Comparison of ENCODE assay signal across 19 cellular contexts in genomic region chr20:41559658-41560057, GRCh38. TPM values are rescaled to one million over a fixed set of nuclear protein-coding genes. Genes with fewer than 3 reads are reported as not detected.
A peak's percentile ranks its signal among the peaks of the same experiment; 100 is the strongest.
DNase-seq lines count a peak whose midpoint lies in the region; ATAC-seq, FAIRE-seq and TF ChIP-seq lines count a peak whose summit lies in the region.
"Had no signal": no experiment of that assay in that cellular context is flagged by ENCODE, and none has a peak within 500 bp of the region (broad histone marks: within the 10 kb centered on the region; RNA-seq: fewer than 3 reads in every experiment).

No MANE protein-coding gene starts in this region.

- no peaks in the 10 kb centered on the region for H3K27me3 ChIP-seq in Panc1 (ENCODE audit: control insufficient read depth, insufficient read depth, low read length)
- no peaks in the 10 kb centered on the region for H3K27me3 ChIP-seq in H1 (replicated peaks in 1 of 4; ENCODE audit: control insufficient read depth in 3 of 4, extremely low read depth in 1 of 4, insufficient read depth in 3 of 4, low read length in 3 of 4)
- H3K27me3 ChIP-seq in upper lobe of right lung = no peaks in the 10 kb centered on the region
- no peaks in the 10 kb centered on the region for H3K27me3 ChIP-seq in WERI-Rb-1 (ENCODE audit: insufficient read depth, low read depth, severe bottlenecking)
- H3K27me3 ChIP-seq: BLaER1 treated with 17β-estradiol and CSF1 and Interleukin-3, amounts not matched to agents 10 nM and 100 nM had no signal

- no peak overlapping the region for H4K8ac ChIP-seq in H1 (ENCODE audit: extremely low read depth, insufficient read depth, low read length)

- H3K56ac ChIP-seq in H1 (replicated peaks; ENCODE audit: insufficient read length, low read depth, low read length) = no peak overlapping the region

- H3K27ac Mint-ChIP-seq in stimulated activated naive CD8-positive, alpha-beta T cell treated with anti-CD3 and anti-CD28 coated beads, Interleukin-15, Interleukin-2, amounts not matched to agents 100 ng/mL and 50 ng/mL, for 24 hours = peak overlapping the region; percentile 49

- TSS peak; percentile 19 for BruUV-seq in Panc1 (replicated peaks; lab: Mats Ljungman, UMichigan)

- H3K36me3 ChIP-seq in Panc1 (ENCODE audit: control insufficient read depth, insufficient read depth, low read length) (no peaks in the 10 kb centered on the region), H1 (ENCODE audit: control insufficient read depth in 2 of 4, insufficient read depth in 4 of 4, low read length in 3 of 4) (peaks cover 0 to 10% (median 3%) of the 10 kb centered on the region in 4 experiments; a peak in 5 of 8 replicates), upper lobe of right lung (no peaks in the 10 kb centered on the region), WERI-Rb-1 (no peaks in the 10 kb centered on the region)

- no peak overlapping the region for H3K23ac ChIP-seq in H1 (ENCODE audit: insufficient read length)

- no peak for TF ChIP-seq EP300 in H1 (IDR thresholded peaks at IDR 0.05; ENCODE audit: borderline replicate concordance in 1 of 2, low read depth in 2 of 2, low read length in 2 of 2)

- no peak overlapping the region for H4K5ac ChIP-seq in H1 (ENCODE audit: insufficient read length, low read depth, low read length)

- H3K4me1 ChIP-seq in Panc1 (ENCODE audit: control insufficient read depth, insufficient read depth, low read length) (no peaks in the 10 kb centered on the region), H1 (replicated peaks in 1 of 4; ENCODE audit: control insufficient read depth in 3 of 4, insufficient read depth in 4 of 4, low read length in 3 of 4) (peaks cover 0 to 9% (median 3%) of the 10 kb centered on the region in 4 experiments; a peak in 2 of 7 replicates), upper lobe of right lung (peaks cover 5% of the 10 kb centered on the region)
- H3K4me1 ChIP-seq: A549, Caco-2 had no signal

- no peak for FAIRE-seq in H1 (lab: Jason Lieb, UNC)
- FAIRE-seq: A549 had no signal

- H3K36me3 Mint-ChIP-seq in stimulated activated naive CD8-positive, alpha-beta T cell treated with anti-CD3 and anti-CD28 coated beads, Interleukin-15, Interleukin-2, amounts not matched to agents 100 ng/mL and 50 ng/mL, for 24 hours (ENCODE audit: low read depth) = peaks cover 31% of the 10 kb centered on the region

- TF ChIP-seq RAD21 in H1 (IDR thresholded peaks at IDR 0.05 in 1 of 2, conservative IDR thresholded peaks at IDR 0.05 in 1 of 2; ENCODE audit: low read depth in 2 of 2, low read length in 2 of 2) = no peak

- TF ChIP-seq POLR2A in H1 (IDR thresholded peaks at IDR 0.05; ENCODE audit: control extremely low read depth in 1 of 2, low read depth in 2 of 2, low read length in 2 of 2) = no peak

- no peak overlapping the region for H2AK5ac ChIP-seq in H1 (ENCODE audit: low read depth, low read length)

- H3K9ac ChIP-seq in H1 (replicated peaks in 1 of 4; ENCODE audit: extremely low read depth in 1 of 4, low read depth in 3 of 4, low read length in 3 of 4) = no peak overlapping the region
- H3K9ac ChIP-seq: BLaER1 treated with 17β-estradiol and CSF1 and Interleukin-3, amounts not matched to agents 10 nM and 100 nM had no signal

- CTCF ChIA-PET in Panc1 (lab: Charles Lee) (no interaction called here), H1 (lab: Charles Lee; ENCODE audit: partially characterized antibody) (interaction anchor here (0.8 kb wide), 1 partner anchor 82 kb away, joined by 3 read pairs; no protein-coding TSS in a partner anchor)

- H3K27ac ChIP-seq in Panc1 (ENCODE audit: low read length) (no peak overlapping the region), H1 (ENCODE audit: low read depth, low read length) (no peak overlapping the region), upper lobe of right lung (no peak overlapping the region), WERI-Rb-1 (no peak overlapping the region)
- H3K27ac ChIP-seq: A549; BLaER1 treated with 17β-estradiol and CSF1 and Interleukin-3, amounts not matched to agents 10 nM and 100 nM; PC-9 had no signal

- ATAC-seq in stimulated activated naive CD8-positive, alpha-beta T cell treated with anti-CD3 and anti-CD28 coated beads, Interleukin-15, Interleukin-2, amounts not matched to agents 100 U/mL and 50 U/mL, for 24 hours = no peak
- ATAC-seq in Panc1 = no peak
- ATAC-seq in upper lobe of right lung = no peak
- ATAC-seq: A549 had no signal

- no peak overlapping the region for H4K91ac ChIP-seq in H1 (replicated peaks; ENCODE audit: insufficient read length, low read length)

- H3K4me3 ChIP-seq in Panc1 (ENCODE audit: low read depth in 2 of 2, low read length in 2 of 2) = no peak overlapping the region
- no peak overlapping the region for H3K4me3 ChIP-seq in H1 (ENCODE audit: extremely low read depth in 1 of 4, insufficient read depth in 2 of 4, low read depth in 3 of 4, low read length in 4 of 4)
- no peak overlapping the region for H3K4me3 ChIP-seq in upper lobe of right lung
- H3K4me3 ChIP-seq in WERI-Rb-1 (ENCODE audit: low read depth, low read length) = no peak overlapping the region
- H3K4me3 ChIP-seq: A549; BLaER1 treated with 17β-estradiol and CSF1 and Interleukin-3, amounts not matched to agents 10 nM and 100 nM; PC-9 had no signal

- no peak overlapping the region for H3K4me3 Mint-ChIP-seq in stimulated activated naive CD8-positive, alpha-beta T cell treated with anti-CD3 and anti-CD28 coated beads, Interleukin-15, Interleukin-2, amounts not matched to agents 100 ng/mL and 50 ng/mL, for 24 hours

- H3K9me3 ChIP-seq in Panc1 (ENCODE audit: control insufficient read depth, insufficient read depth, low read depth, low read length) (no peaks in the 10 kb centered on the region), H1 (ENCODE audit: insufficient read depth in 2 of 2, low read depth in 1 of 2, low read length in 1 of 2) (peaks cover 5 to 12% of the 10 kb centered on the region in 2 experiments; a peak in 3 of 4 replicates), upper lobe of right lung (no peaks in the 10 kb centered on the region), WERI-Rb-1 (ENCODE audit: severe bottlenecking) (no peaks in the 10 kb centered on the region)
- H3K9me3 ChIP-seq: A549, Caco-2 had no signal

- H3K27me3 Mint-ChIP-seq in stimulated activated naive CD8-positive, alpha-beta T cell treated with anti-CD3 and anti-CD28 coated beads, Interleukin-15, Interleukin-2, amounts not matched to agents 100 ng/mL and 50 ng/mL, for 24 hours = no peaks in the 10 kb centered on the region
- H3K27me3 Mint-ChIP-seq: IgD-negative memory B cell had no signal

- 88% methylated on average over 5 of the region's 5 CpGs; no CpG with 5 or more reads in 1 of the 2 experiments for WGBS in H1 (ENCODE audit: extremely low coverage in 1 of 2, insufficient coverage in 1 of 2, insufficient read length in 1 of 2, insufficient replicate concordance in 2 of 2, low coverage in 1 of 2, low lambda C conversion rate in 2 of 2, missing lambda C conversion rate in 1 of 2), 2 experiments

- POLR2A ChIA-PET in Panc1 (lab: Charles Lee) (no interaction called here), H1 (lab: Charles Lee; ENCODE audit: partially characterized antibody) (interaction anchor here (1.6 kb wide), 1 partner anchor 11 kb away, joined by 3 read pairs; no protein-coding TSS in a partner anchor)

- H2BK15ac ChIP-seq in H1 (ENCODE audit: low read length) = no peak overlapping the region

- in situ Hi-C loops in Panc1 (cut with HindIII; ENCODE audit: low pct_unique_long_range_greater_than_20kb, low sequenced_read_pairs) = no loop called here

- H3K23me2 ChIP-seq in H1 (ENCODE audit: low read depth, low read length) = no peaks in the 10 kb centered on the region; the same call in 1 of the 2 replicates

- no peak overlapping the region for H3K14ac ChIP-seq in H1 (ENCODE audit: insufficient read length)

- H2AFZ ChIP-seq in H1 (ENCODE audit: low read length) = no peak overlapping the region
- H2AFZ ChIP-seq: PC-9 had no signal

- no peak overlapping the region for H2BK120ac ChIP-seq in H1 (replicated peaks; ENCODE audit: low read depth, low read length)

- intact Hi-C loops in Panc1 (cut with micrococcal nuclease; ENCODE audit: unreplicated experiment) = no loop called here
- intact Hi-C loops in upper lobe of right lung (cut with DNase I) = no loop called here

- no peak overlapping the region for H2BK12ac ChIP-seq in H1 (ENCODE audit: low read depth, low read length)

- H3K79me1 ChIP-seq in H1 (ENCODE audit: low read depth, low read length) = peaks cover 15% of the 10 kb centered on the region; the same call in 1 of the 2 replicates

- no peak overlapping the region for H3K4ac ChIP-seq in H1 (replicated peaks; ENCODE audit: insufficient read length, low read depth, low read length)

- no peak overlapping the region for H3K4me2 ChIP-seq in H1 (ENCODE audit: insufficient read depth in 1 of 2, low read depth in 2 of 2, low read length in 2 of 2)
- H3K4me2 ChIP-seq: A549, PC-9 had no signal

- peak overlapping the region; percentile 21; the same call in 1 of the 2 replicates for H3K18ac ChIP-seq in H1 (ENCODE audit: extremely low read depth, low read length)

- H3K79me2 ChIP-seq in H1 (ENCODE audit: control insufficient read depth in 1 of 2, insufficient read depth in 2 of 2, low read length in 2 of 2) = peaks cover 8 to 86% of the 10 kb centered on the region in 2 experiments

- TF ChIP-seq CTCF in Panc1 (IDR thresholded peaks at IDR 0.05) = no peak
- TF ChIP-seq CTCF in H1 (IDR thresholded peaks at IDR 0.05; ENCODE audit: control extremely low read depth in 1 of 3, insufficient read depth in 1 of 3, low read depth in 1 of 3, low read length in 3 of 3) = no peak
- no peak for TF ChIP-seq CTCF in upper lobe of right lung (IDR thresholded peaks at IDR 0.05)
- TF ChIP-seq CTCF in WERI-Rb-1 (IDR thresholded peaks at IDR 0.05; ENCODE audit: low read depth, low read length) = no peak

- peaks cover 57% of the 10 kb centered on the region for H3K4me1 Mint-ChIP-seq in stimulated activated naive CD8-positive, alpha-beta T cell treated with anti-CD3 and anti-CD28 coated beads, Interleukin-15, Interleukin-2, amounts not matched to agents 100 ng/mL and 50 ng/mL, for 24 hours (ENCODE audit: low read depth)

- H3K9me3 Mint-ChIP-seq in stimulated activated naive CD8-positive, alpha-beta T cell treated with anti-CD3 and anti-CD28 coated beads, Interleukin-15, Interleukin-2, amounts not matched to agents 100 ng/mL and 50 ng/mL, for 24 hours = peaks cover 10% of the 10 kb centered on the region

- H4K20me1 ChIP-seq in H1 (replicated peaks in 1 of 2; ENCODE audit: control insufficient read depth in 1 of 2, insufficient read depth in 2 of 2, low read length in 2 of 2) = peaks cover 2 to 8% of the 10 kb centered on the region in 2 experiments

- H2BK20ac ChIP-seq in H1 (ENCODE audit: low read length) = no peak overlapping the region

- DNase-seq in stimulated activated naive CD8-positive, alpha-beta T cell treated with anti-CD3 and anti-CD28 coated beads, Interleukin-15, Interleukin-2, amounts not matched to agents 100 U/mL and 50 U/mL, for 24 hours = no peak
- no peak for DNase-seq in Panc1 (ENCODE audit: low read depth, low spot score)
- DNase-seq in H1 (ENCODE audit: low read depth in 1 of 2, low spot score in 2 of 2) = no peak
- DNase-seq in upper lobe of right lung = no peak
- DNase-seq in pons (ENCODE audit: low spot score) = no peak
- DNase-seq in WERI-Rb-1 = no peak
- no peak for DNase-seq in NCI-H524 treated with DMSO at 0.1 percent for 48 hours (lab: John Stamatoyannopoulos, UW)
- DNase-seq: Caco-2, H7, Kasumi-1, NCI-H1105 treated with DMSO at 0.1 percent for 48 hours, NCI-H187, NCI-H446 treated with DMSO at 0.1 percent for 48 hours, NCI-H774, PC-9 had no signal

- no peak overlapping the region for H2BK5ac ChIP-seq in H1 (ENCODE audit: low read depth, low read length)

RNA-seq across cellular contexts. Expression of gene CHD6, which starts 58.5 kb away (rescaled TPM):
- total RNA-seq in Panc1 (2021; ENCODE audit: unreplicated experiment) (21.3 TPM), upper lobe of right lung (42.3 TPM)
- polyA plus RNA-seq in Panc1 (2012; ENCODE audit: insufficient read length) = 8.4 TPM
- 59.9 and 62.9 TPM in 2 replicates for total RNA-seq in H1 (2021; fragmentation: NEBNext Ultra II Directional; extraction: Animal tissue kit (Norgen Biotek cat#: 25700))
- polyA plus RNA-seq in H1 (2011; rRNA removed) = 11.1 and 12.2 TPM in 2 replicates
- polyA plus RNA-seq in H1 (2011; cell fraction: cytosol; rRNA removed) = 15.3 TPM
- 50.2 TPM for polyA plus RNA-seq in H1 (2011; cell fraction: nucleus; rRNA removed)
- 15.3 to 22.1 TPM (median 18.3 TPM) in 4 replicates for polyA plus RNA-seq in H1 (2012, experiment 1 of 2)
- polyA plus RNA-seq in H1 (2012, experiment 2 of 2) = 1.4 TPM
- 49.5 TPM for polyA plus RNA-seq in H1 (2013, experiment 1 of 2)
- 50.4 TPM for polyA plus RNA-seq in H1 (2013, experiment 2 of 2)
- polyA minus RNA-seq in H1 (2011; rRNA and poly(A)+ RNA removed) = 64.0 and 64.4 TPM in 2 replicates
- polyA minus RNA-seq in H1 (2011; cell fraction: cytosol; rRNA and poly(A)+ RNA removed) = 20.5 TPM
- 156 TPM for polyA minus RNA-seq in H1 (2011; cell fraction: nucleus; rRNA and poly(A)+ RNA removed)
